ENCODE assay signal across 1 cellular context in genomic region chr5:180067986-180068385, GRCh38.
TF ChIP-seq lines count a peak whose summit lies in the region.

No MANE protein-coding gene starts in this region.

TF ChIP-seq in GM23338, 12 proteins besides CTCF, POLR2A, EP300 and RAD21:
- TF ChIP-seq STAT1 (IDR thresholded peaks at IDR 0.05; ENCODE audit: unreplicated experiment) (no peak), REST (IDR thresholded peaks at IDR 0.05; ENCODE audit: unreplicated experiment) (no peak)
